18 cellular contexts compared by ENCODE assay signal in the genomic region with DNA sequence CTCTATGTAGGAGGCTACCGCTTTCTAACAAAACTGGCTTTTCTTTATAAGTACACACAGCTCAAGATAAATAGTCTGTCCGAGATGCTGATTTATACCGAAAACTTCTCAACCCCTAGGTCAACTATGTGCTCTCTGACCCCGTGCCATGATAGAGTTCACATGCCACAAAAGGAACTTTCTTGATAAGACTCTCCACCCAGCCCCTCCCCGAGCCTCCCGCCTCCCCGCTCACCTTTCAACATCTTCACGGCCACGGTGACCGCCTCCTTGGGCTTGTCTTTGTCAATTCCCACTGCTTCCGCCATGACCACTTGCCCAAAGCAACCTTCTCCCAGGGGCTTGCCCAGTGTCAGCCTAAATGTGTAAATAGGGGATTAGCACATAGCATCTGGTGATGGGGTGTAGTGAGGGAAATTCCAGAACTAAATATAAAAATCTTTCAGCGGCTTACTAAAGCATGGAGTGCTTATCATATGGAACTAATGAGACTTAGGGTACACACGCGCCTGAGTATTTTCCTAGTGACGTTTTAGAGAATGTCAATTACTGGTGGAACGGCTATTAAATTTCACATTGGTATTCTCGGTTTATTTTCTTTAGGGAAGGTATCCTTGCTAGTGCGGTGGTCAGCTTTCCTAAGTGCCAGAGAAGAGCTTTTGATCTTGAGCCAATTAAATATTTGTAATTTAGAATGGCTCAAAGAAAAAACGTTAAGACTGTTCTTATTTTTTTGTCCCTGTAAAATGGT.
"Had no signal": no experiment of that assay in that cellular context is flagged by ENCODE, and none has a peak within 500 bp of the region (broad histone marks: within the 10 kb centered on the region; RNA-seq: fewer than 3 reads in every experiment).

No MANE protein-coding gene starts in this region.

- H3K9me3 ChIP-seq: breast epithelium, right atrium auricular region, upper lobe of left lung had no signal

- H3K27ac ChIP-seq: breast epithelium, right atrium auricular region, upper lobe of left lung had no signal

- H3K4me1 ChIP-seq: breast epithelium, right atrium auricular region had no signal

- H3K27me3 Mint-ChIP-seq: activated naive CD4-positive, alpha-beta T cell treated with anti-CD3 and anti-CD28 coated beads, Interleukin-2, amount 50 U/mL, for 24 hours; effector memory CD8-positive, alpha-beta T cell; stimulated activated naive CD8-positive, alpha-beta T cell treated with anti-CD3 and anti-CD28 coated beads, Interleukin-15, amount 100 ng/mL, for 72 hours had no signal

- H3K9me3 Mint-ChIP-seq: activated naive CD4-positive, alpha-beta T cell treated with anti-CD3 and anti-CD28 coated beads, Interleukin-2, amount 50 U/mL, for 24 hours; mesothelial cell of epicardium; stimulated activated naive CD8-positive, alpha-beta T cell treated with anti-CD3 and anti-CD28 coated beads, Interleukin-15, amount 100 ng/mL, for 72 hours had no signal

- H3K27ac Mint-ChIP-seq: activated naive CD4-positive, alpha-beta T cell treated with anti-CD3 and anti-CD28 coated beads, Interleukin-2, amount 50 U/mL, for 24 hours; effector memory CD8-positive, alpha-beta T cell; mesothelial cell of epicardium; stimulated activated naive CD8-positive, alpha-beta T cell treated with anti-CD3 and anti-CD28 coated beads, Interleukin-15, amount 100 ng/mL, for 72 hours had no signal

- H3K4me1 Mint-ChIP-seq: activated naive CD4-positive, alpha-beta T cell treated with anti-CD3 and anti-CD28 coated beads, Interleukin-2, amount 50 U/mL, for 24 hours; stimulated activated naive CD8-positive, alpha-beta T cell treated with anti-CD3 and anti-CD28 coated beads, Interleukin-15, amount 100 ng/mL, for 72 hours had no signal

- ATAC-seq: effector memory CD8-positive, alpha-beta T cell; left lobe of liver; stimulated activated naive CD8-positive, alpha-beta T cell treated with anti-CD3 and anti-CD28 coated beads, Interleukin-15, amount 100 ng/mL, for 72 hours had no signal

- H3K36me3 Mint-ChIP-seq: activated naive CD4-positive, alpha-beta T cell treated with anti-CD3 and anti-CD28 coated beads, Interleukin-2, amount 50 U/mL, for 24 hours had no signal

- FAIRE-seq: astrocyte, keratinocyte had no signal

- H3K4me3 ChIP-seq: breast epithelium, lung, right atrium auricular region, upper lobe of left lung had no signal

- H3K36me3 ChIP-seq: breast epithelium, right atrium auricular region had no signal

- H3K4me3 Mint-ChIP-seq: activated naive CD4-positive, alpha-beta T cell treated with anti-CD3 and anti-CD28 coated beads, Interleukin-2, amount 50 U/mL, for 24 hours; effector memory CD8-positive, alpha-beta T cell; mesothelial cell of epicardium; stimulated activated naive CD8-positive, alpha-beta T cell treated with anti-CD3 and anti-CD28 coated beads, Interleukin-15, amount 100 ng/mL, for 72 hours had no signal

- DNase-seq: activated CD4-positive, alpha-beta T cell treated with anti-CD3 and anti-CD28 coated beads, Interleukin-2, amount 50 U/mL, for 1 hour; activated CD8-positive, alpha-beta memory T cell treated with anti-CD3 and anti-CD28 coated beads, Interleukin-2, amount 50 U/mL, for 4 hours; activated effector memory CD4-positive, alpha-beta T cell treated with Interleukin-2 at 50 U/mL for 16 hours; activated T-cell treated with anti-CD3 and anti-CD28 coated beads, Interleukin-2, amount 50 U/mL, for 48 hours; cerebellar nuclear complex; effector memory CD8-positive, alpha-beta T cell; hypothalamus; stimulated activated CD4-positive, alpha-beta T cell treated with anti-CD3 and anti-CD28 coated beads, Interleukin-2, amount 100 ng/mL, for 48 hours; stimulated activated naive CD8-positive, alpha-beta T cell treated with anti-CD3 and anti-CD28 coated beads, Interleukin-15, amount 100 ng/mL, for 72 hours; upper lobe of left lung had no signal

- H3K27me3 ChIP-seq: breast epithelium, right atrium auricular region, upper lobe of left lung had no signal
